Comparison of ENCODE assay signal across 1 cellular context in the genomic region with DNA sequence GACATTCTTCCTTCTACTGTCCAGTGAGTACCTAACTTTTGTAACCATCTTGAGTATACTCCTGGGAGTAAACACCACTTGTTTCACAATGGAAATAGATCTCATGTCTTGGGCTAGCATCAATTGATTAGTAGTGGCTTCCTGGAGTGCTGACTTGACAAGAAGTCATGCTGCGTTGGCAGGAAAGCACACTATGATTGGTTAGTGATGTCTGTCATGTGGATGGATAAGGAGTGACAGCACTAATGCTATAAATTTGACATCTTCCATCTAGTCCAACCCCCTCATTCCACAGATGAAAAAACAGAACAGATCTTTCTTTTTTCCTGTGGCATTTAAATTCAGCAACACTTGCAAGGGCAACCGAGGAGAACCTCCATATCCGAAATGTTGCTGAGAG.
TF ChIP-seq lines count a peak whose summit lies in the region.

No MANE protein-coding gene starts in this region.

TF ChIP-seq in HEK293, 187 proteins besides CTCF, POLR2A, EP300 and RAD21 (continued from another document):
- TF ChIP-seq, protein P1, sequence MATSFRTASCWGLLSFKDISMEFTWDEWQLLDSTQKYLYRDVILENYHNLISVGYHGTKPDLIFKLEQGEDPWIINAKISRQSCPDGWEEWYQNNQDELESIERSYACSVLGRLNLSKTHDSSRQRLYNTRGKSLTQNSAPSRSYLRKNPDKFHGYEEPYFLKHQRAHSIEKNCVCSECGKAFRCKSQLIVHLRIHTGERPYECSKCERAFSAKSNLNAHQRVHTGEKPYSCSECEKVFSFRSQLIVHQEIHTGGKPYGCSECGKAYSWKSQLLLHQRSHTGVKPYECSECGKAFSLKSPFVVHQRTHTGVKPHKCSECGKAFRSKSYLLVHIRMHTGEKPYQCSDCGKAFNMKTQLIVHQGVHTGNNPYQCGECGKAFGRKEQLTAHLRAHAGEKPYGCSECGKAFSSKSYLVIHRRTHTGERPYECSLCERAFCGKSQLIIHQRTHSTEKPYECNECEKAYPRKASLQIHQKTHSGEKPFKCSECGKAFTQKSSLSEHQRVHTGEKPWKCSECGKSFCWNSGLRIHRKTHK (tag by site-specific recombination; IDR thresholded peaks at IDR 0.05) = no peak
